16 cellular contexts compared by ENCODE assay signal in genomic region chr12:122243965-122244364, GRCh38. TPM values are rescaled to one million over a fixed set of nuclear protein-coding genes. Genes with fewer than 3 reads are reported as not detected.
DNase-seq lines count a peak whose midpoint lies in the region; ATAC-seq and TF ChIP-seq lines count a peak whose summit lies in the region.
"Had no signal": no experiment of that assay in that cellular context is flagged by ENCODE, and none has a peak within 500 bp of the region (broad histone marks: within the 10 kb centered on the region; RNA-seq: fewer than 3 reads in every experiment).

No MANE protein-coding gene starts in this region.

- H3K79me2 ChIP-seq in mammary epithelial cell (ENCODE audit: insufficient read depth, low read length), result no peaks in the 10 kb centered on the region

- H3K27me3 Mint-ChIP-seq in stimulated activated naive CD8-positive, alpha-beta T cell treated with anti-CD3 and anti-CD28 coated beads, Interleukin-15, Interleukin-2, amounts not matched to agents 100 ng/mL and 50 ng/mL, for 24 hours, result no peaks in the 10 kb centered on the region
- no peaks in the 10 kb centered on the region for H3K27me3 Mint-ChIP-seq in stimulated activated naive CD8-positive, alpha-beta T cell treated with anti-CD3 and anti-CD28 coated beads, Interleukin-15, amount 100 ng/mL, for 72 hours
- H3K27me3 Mint-ChIP-seq in T-helper 2 cell treated with Interferon-gamma antibody and Interleukin-4, amounts not matched to agents 5 μg/mL and 100 μg/mL, for 36 hours (ENCODE audit: low read depth), result no peaks in the 10 kb centered on the region
- no peaks in the 10 kb centered on the region for H3K27me3 Mint-ChIP-seq in activated naive CD8-positive, alpha-beta T cell treated with anti-CD3 and anti-CD28 coated beads, Interleukin-2, amount 50 U/mL, for 24 hours
- H3K27me3 Mint-ChIP-seq in type B pancreatic cell, result no peaks in the 10 kb centered on the region

- H3K36me3 Mint-ChIP-seq in stimulated activated naive CD8-positive, alpha-beta T cell treated with anti-CD3 and anti-CD28 coated beads, Interleukin-15, Interleukin-2, amounts not matched to agents 100 ng/mL and 50 ng/mL, for 24 hours (ENCODE audit: low read depth), result peaks cover 38% of the 10 kb centered on the region
- H3K36me3 Mint-ChIP-seq in T-helper 2 cell treated with Interferon-gamma antibody and Interleukin-4, amounts not matched to agents 5 μg/mL and 100 μg/mL, for 36 hours (ENCODE audit: low read depth), result peaks cover 26% of the 10 kb centered on the region
- H3K36me3 Mint-ChIP-seq in activated naive CD8-positive, alpha-beta T cell treated with anti-CD3 and anti-CD28 coated beads, Interleukin-2, amount 50 U/mL, for 24 hours (ENCODE audit: low read depth), result peaks cover 24% of the 10 kb centered on the region
- peaks cover 8% of the 10 kb centered on the region for H3K36me3 Mint-ChIP-seq in type B pancreatic cell

- no peak overlapping the region for H3K4me2 ChIP-seq in mammary epithelial cell (ENCODE audit: insufficient read depth, low read depth, low read length)
- H3K4me2 ChIP-seq: PC-9 had no signal

- peaks cover 7% of the 10 kb centered on the region for H3K36me3 ChIP-seq in mammary epithelial cell (ENCODE audit: insufficient read depth, low read length)
- H3K36me3 ChIP-seq in tibial artery, result peaks cover 16 to 70% (median 57%) of the 10 kb centered on the region in 3 donors
- H3K36me3 ChIP-seq: SJCRH30 had no signal

- TF ChIP-seq CTCF in mammary epithelial cell (conservative IDR thresholded peaks at IDR 0.05 in 1 of 2, IDR thresholded peaks at IDR 0.05 in 1 of 2; ENCODE audit: extremely low read depth in 1 of 2, insufficient read depth in 1 of 2, low read depth in 1 of 2, low read length in 2 of 2), result no peak
- TF ChIP-seq CTCF in type B pancreatic cell (conservative IDR thresholded peaks at IDR 0.05), result no peak
- TF ChIP-seq CTCF in tibial artery (IDR thresholded peaks at IDR 0.05), result no peak

- WGBS in mammary epithelial cell (ENCODE audit: low coverage, missing lambda C conversion rate), result 96% methylated on average over 6 of the region's 6 CpGs

- in situ Hi-C loops in mammary epithelial cell (cut with MboI; ENCODE audit: low sequenced_read_pairs in 2 of 2), result no loop called here

- H3K9me3 ChIP-seq in mammary epithelial cell (replicated peaks; ENCODE audit: insufficient read depth, low read length), result no peaks in the 10 kb centered on the region
- H3K9me3 ChIP-seq in tibial artery, result no peaks in the 10 kb centered on the region
- H3K9me3 ChIP-seq: SJCRH30, thoracic aorta had no signal

- BruUV-seq in mammary epithelial cell (replicated peaks; lab: Mats Ljungman, UMichigan), result no TSS peak

- H3K4me3 ChIP-seq in mammary epithelial cell (replicated peaks in 1 of 3; ENCODE audit: insufficient read depth in 1 of 3, low read depth in 2 of 3, low read length in 3 of 3), result no peak overlapping the region
- no peak overlapping the region for H3K4me3 ChIP-seq in tibial artery
- H3K4me3 ChIP-seq: K562, PC-9, SJCRH30, thoracic aorta had no signal

- no peaks in the 10 kb centered on the region for H4K20me1 ChIP-seq in mammary epithelial cell (ENCODE audit: insufficient read depth, low read length)

- ATAC-seq in stimulated activated naive CD8-positive, alpha-beta T cell treated with anti-CD3 and anti-CD28 coated beads, Interleukin-15, amount 100 ng/mL, for 72 hours, result no peak
- ATAC-seq in activated naive CD8-positive, alpha-beta T cell treated with anti-CD3 and anti-CD28 coated beads, Interleukin-2, amount 50 U/mL, for 24 hours, result no peak
- ATAC-seq: left lobe of liver had no signal

- intact Hi-C loops in mammary epithelial cell (cut with micrococcal nuclease) (no loop called here), tibial artery (cut with DNase I; ENCODE audit: low total_unique reads) (no loop called here)

- H3K4me1 ChIP-seq in mammary epithelial cell (ENCODE audit: insufficient read depth, low read length), result peaks cover 2% of the 10 kb centered on the region
- H3K4me1 ChIP-seq in tibial artery, result no peaks in the 10 kb centered on the region
- H3K4me1 ChIP-seq: SJCRH30 had no signal

- no peak overlapping the region for H3K27ac ChIP-seq in mammary epithelial cell (ENCODE audit: insufficient read depth, low read depth, low read length)
- H3K27ac ChIP-seq in tibial artery, result no peak overlapping the region
- H3K27ac ChIP-seq: PC-9, SJCRH30, thoracic aorta had no signal

- H3K4me1 Mint-ChIP-seq in stimulated activated naive CD8-positive, alpha-beta T cell treated with anti-CD3 and anti-CD28 coated beads, Interleukin-15, Interleukin-2, amounts not matched to agents 100 ng/mL and 50 ng/mL, for 24 hours (ENCODE audit: low read depth), result peaks cover 21% of the 10 kb centered on the region
- H3K4me1 Mint-ChIP-seq in stimulated activated naive CD8-positive, alpha-beta T cell treated with anti-CD3 and anti-CD28 coated beads, Interleukin-15, amount 100 ng/mL, for 72 hours, result peaks cover 15% of the 10 kb centered on the region
- H3K4me1 Mint-ChIP-seq in T-helper 2 cell treated with Interferon-gamma antibody and Interleukin-4, amounts not matched to agents 5 μg/mL and 100 μg/mL, for 36 hours (ENCODE audit: low read depth), result peaks cover 18% of the 10 kb centered on the region
- peaks cover 22% of the 10 kb centered on the region for H3K4me1 Mint-ChIP-seq in activated naive CD8-positive, alpha-beta T cell treated with anti-CD3 and anti-CD28 coated beads, Interleukin-2, amount 50 U/mL, for 24 hours
- no peaks in the 10 kb centered on the region for H3K4me1 Mint-ChIP-seq in type B pancreatic cell (ENCODE audit: unreplicated experiment)
- H3K4me1 Mint-ChIP-seq: mesothelial cell of epicardium had no signal

- peak overlapping the region; percentile 64 for H3K27ac Mint-ChIP-seq in stimulated activated naive CD8-positive, alpha-beta T cell treated with anti-CD3 and anti-CD28 coated beads, Interleukin-15, Interleukin-2, amounts not matched to agents 100 ng/mL and 50 ng/mL, for 24 hours
- H3K27ac Mint-ChIP-seq in stimulated activated naive CD8-positive, alpha-beta T cell treated with anti-CD3 and anti-CD28 coated beads, Interleukin-15, amount 100 ng/mL, for 72 hours, result no peak overlapping the region
- H3K27ac Mint-ChIP-seq in T-helper 2 cell treated with Interferon-gamma antibody and Interleukin-4, amounts not matched to agents 5 μg/mL and 100 μg/mL, for 36 hours, result peak overlapping the region; percentile 98
- H3K27ac Mint-ChIP-seq in activated naive CD8-positive, alpha-beta T cell treated with anti-CD3 and anti-CD28 coated beads, Interleukin-2, amount 50 U/mL, for 24 hours, result peak overlapping the region; percentile 82
- no peak overlapping the region for H3K27ac Mint-ChIP-seq in type B pancreatic cell
- H3K27ac Mint-ChIP-seq: mesothelial cell of epicardium had no signal

- H3K9me3 Mint-ChIP-seq in stimulated activated naive CD8-positive, alpha-beta T cell treated with anti-CD3 and anti-CD28 coated beads, Interleukin-15, Interleukin-2, amounts not matched to agents 100 ng/mL and 50 ng/mL, for 24 hours, result no peaks in the 10 kb centered on the region
- no peaks in the 10 kb centered on the region for H3K9me3 Mint-ChIP-seq in stimulated activated naive CD8-positive, alpha-beta T cell treated with anti-CD3 and anti-CD28 coated beads, Interleukin-15, amount 100 ng/mL, for 72 hours
- H3K9me3 Mint-ChIP-seq in T-helper 2 cell treated with Interferon-gamma antibody and Interleukin-4, amounts not matched to agents 5 μg/mL and 100 μg/mL, for 36 hours, result no peaks in the 10 kb centered on the region
- no peaks in the 10 kb centered on the region for H3K9me3 Mint-ChIP-seq in activated naive CD8-positive, alpha-beta T cell treated with anti-CD3 and anti-CD28 coated beads, Interleukin-2, amount 50 U/mL, for 24 hours
- H3K9me3 Mint-ChIP-seq in type B pancreatic cell, result no peaks in the 10 kb centered on the region
- H3K9me3 Mint-ChIP-seq: mesothelial cell of epicardium had no signal

- peak overlapping the region; percentile 58 for H3K4me3 Mint-ChIP-seq in stimulated activated naive CD8-positive, alpha-beta T cell treated with anti-CD3 and anti-CD28 coated beads, Interleukin-15, Interleukin-2, amounts not matched to agents 100 ng/mL and 50 ng/mL, for 24 hours
- peak overlapping the region in 1 of 2 donors; percentile 10 for H3K4me3 Mint-ChIP-seq in stimulated activated naive CD8-positive, alpha-beta T cell treated with anti-CD3 and anti-CD28 coated beads, Interleukin-15, amount 100 ng/mL, for 72 hours
- H3K4me3 Mint-ChIP-seq in T-helper 2 cell treated with Interferon-gamma antibody and Interleukin-4, amounts not matched to agents 5 μg/mL and 100 μg/mL, for 36 hours, result peak overlapping the region; percentile 87
- peak overlapping the region; percentile 72 for H3K4me3 Mint-ChIP-seq in activated naive CD8-positive, alpha-beta T cell treated with anti-CD3 and anti-CD28 coated beads, Interleukin-2, amount 50 U/mL, for 24 hours
- H3K4me3 Mint-ChIP-seq in type B pancreatic cell, result no peak overlapping the region
- H3K4me3 Mint-ChIP-seq: mesothelial cell of epicardium had no signal

- H3K27me3 ChIP-seq in mammary epithelial cell (ENCODE audit: insufficient read depth, low read length) (no peaks in the 10 kb centered on the region), tibial artery (no peaks in the 10 kb centered on the region)
- H3K27me3 ChIP-seq: SJCRH30 had no signal

- DNase-seq in stimulated activated naive CD8-positive, alpha-beta T cell treated with anti-CD3 and anti-CD28 coated beads, Interleukin-15, amount 100 ng/mL, for 72 hours, result no peak
- no peak for DNase-seq in T-helper 2 cell treated with Interferon-gamma antibody and Interleukin-4, amounts not matched to agents 5 μg/mL and 100 μg/mL, for 36 hours (ENCODE audit: low spot score)
- no peak for DNase-seq in activated naive CD8-positive, alpha-beta T cell treated with anti-CD3 and anti-CD28 coated beads, Interleukin-2, amount 50 U/mL, for 24 hours
- no peak for DNase-seq in mammary epithelial cell
- no peak for DNase-seq in type B pancreatic cell (ENCODE audit: extremely low spot score, unreplicated experiment)
- no peak for DNase-seq in tibial artery
- DNase-seq: anterior cingulate cortex, cerebellar nuclear complex, NCI-H2029, PC-9, SJCRH30 had no signal

- H3K9ac ChIP-seq in mammary epithelial cell (ENCODE audit: insufficient read depth, low read length), result no peak overlapping the region

- dilution Hi-C loops in mammary epithelial cell (cut with HindIII; ENCODE audit: low sequenced_read_pairs), result no loop called here

- no peak overlapping the region for H2AFZ ChIP-seq in mammary epithelial cell (ENCODE audit: low read depth, low read length)
- H2AFZ ChIP-seq: PC-9 had no signal

- CTCF ChIA-PET in mammary epithelial cell (lab: Charles Lee; ENCODE audit: low non-redundant PET), result no interaction called here

RNA-seq across cellular contexts. Expression of gene DIABLO, which starts 18.1 kb away (rescaled TPM):
- total RNA-seq in mammary epithelial cell, result 10 to 100 TPM; 54.5 to 55.0 TPM
- polyA plus RNA-seq in mammary epithelial cell, result 53.5 TPM
- polyA minus RNA-seq in mammary epithelial cell, result 48.4 TPM
- total RNA-seq in type B pancreatic cell (ENCODE audit: low replicate concordance), result 57.6 and 59.3 TPM in 2 replicates

RNA-seq across cellular contexts. Expression of gene VPS33A, which starts 22.3 kb away (rescaled TPM):
- total RNA-seq in mammary epithelial cell, result 10 to 100 TPM; 15.8 to 16.4 TPM
- polyA plus RNA-seq in mammary epithelial cell, result 10.5 TPM
- 62.5 TPM for polyA minus RNA-seq in mammary epithelial cell
- total RNA-seq in type B pancreatic cell (ENCODE audit: low replicate concordance), result 33.0 and 34.7 TPM in 2 replicates

RNA-seq across cellular contexts. Expression of gene B3GNT4, which starts 40.5 kb away (rescaled TPM):
- total RNA-seq in mammary epithelial cell (1 to 10 TPM in 1 of 2 donors, under 1 TPM in 1; 0.67 to 2.7 TPM), type B pancreatic cell (ENCODE audit: low replicate concordance) (0.53 and 0.86 TPM in 2 replicates)
- polyA plus RNA-seq in mammary epithelial cell, result 2.9 TPM
- polyA minus RNA-seq in mammary epithelial cell, result 13.7 TPM
- total RNA-seq: left lobe of liver had no signal

Comparison
In these comparisons a context has a peak if more than half of its experiments do, and no peak if none do; other contexts are left out.
1. H3K27ac Mint-ChIP-seq: peak in stimulated activated naive CD8-positive, alpha-beta T cell treated with anti-CD3 and anti-CD28 coated beads, Interleukin-15, Interleukin-2, amounts not matched to agents 100 ng/mL and 50 ng/mL, for 24 hours (single experiment), T-helper 2 cell treated with Interferon-gamma antibody and Interleukin-4, amounts not matched to agents 5 μg/mL and 100 μg/mL, for 36 hours (single experiment) and activated naive CD8-positive, alpha-beta T cell treated with anti-CD3 and anti-CD28 coated beads, Interleukin-2, amount 50 U/mL, for 24 hours (single experiment); none in stimulated activated naive CD8-positive, alpha-beta T cell treated with anti-CD3 and anti-CD28 coated beads, Interleukin-15, amount 100 ng/mL, for 72 hours (0 of 2) and type B pancreatic cell (single experiment).